In the genomic region with DNA sequence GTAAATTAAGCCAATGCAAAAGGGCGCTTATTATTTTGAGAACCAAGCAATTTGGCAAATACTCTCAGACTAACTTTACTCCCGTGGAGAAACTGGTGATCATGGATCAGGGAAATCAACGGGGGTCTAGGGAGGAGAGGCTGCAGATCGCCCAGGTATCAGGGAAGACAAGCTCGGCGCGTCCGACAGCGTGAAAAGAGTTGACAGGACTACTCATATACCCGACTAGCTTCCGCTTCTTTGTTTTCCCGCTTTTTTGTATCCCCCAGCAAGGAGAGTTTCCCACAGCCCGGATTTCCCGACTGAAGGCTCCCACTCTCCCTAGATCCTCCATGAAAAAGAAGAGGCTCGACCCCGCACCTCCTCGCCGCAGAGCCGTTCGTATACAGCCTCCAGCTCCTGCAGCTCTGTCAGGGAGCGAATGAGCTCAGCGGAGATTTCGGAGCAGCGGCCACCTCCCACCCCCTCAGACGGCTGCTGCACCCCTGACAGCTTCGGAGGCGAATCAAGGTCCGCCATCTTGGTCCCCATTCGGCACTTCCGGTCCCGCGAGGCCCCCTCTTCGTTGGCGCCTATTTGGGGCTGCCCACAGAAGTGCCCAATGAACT, we compare ENCODE assay signal across 1 cellular context.
TF ChIP-seq lines count a peak whose summit lies in the region.

A gene (minus strand): TSS at position 542 of the 608 bp plus-strand sequence. CDS start 11 bp downstream, at position 531.

TF ChIP-seq in K562, 482 proteins besides CTCF, POLR2A, EP300 and RAD21 (continued from another document):
- TF ChIP-seq ETV1 (tag; conservative IDR thresholded peaks at IDR 0.05; ENCODE audit: low read depth) (peak; percentile 91), POLR2AphosphoS5 (IDR thresholded peaks at IDR 0.05; ENCODE audit: control insufficient read depth, insufficient read depth, low read depth, low read length) (peak; percentile 49; the same call in 1 of the 2 replicates), RBM39 (optimal IDR thresholded peaks at IDR 0.05; ENCODE audit: low read depth, low read length) (peak; percentile 58), ATF7 (IDR thresholded peaks at IDR 0.05) (0 out of 2 replicates have a peak, but pooled peaks have one; percentile 19), ZNF384 (IDR thresholded peaks at IDR 0.05; ENCODE audit: low read depth, low read length) (no peak; the same call in 1 of the 2 replicates)
TF ChIP-seq in K562: peak in this region for 58.
